In the genomic region with DNA sequence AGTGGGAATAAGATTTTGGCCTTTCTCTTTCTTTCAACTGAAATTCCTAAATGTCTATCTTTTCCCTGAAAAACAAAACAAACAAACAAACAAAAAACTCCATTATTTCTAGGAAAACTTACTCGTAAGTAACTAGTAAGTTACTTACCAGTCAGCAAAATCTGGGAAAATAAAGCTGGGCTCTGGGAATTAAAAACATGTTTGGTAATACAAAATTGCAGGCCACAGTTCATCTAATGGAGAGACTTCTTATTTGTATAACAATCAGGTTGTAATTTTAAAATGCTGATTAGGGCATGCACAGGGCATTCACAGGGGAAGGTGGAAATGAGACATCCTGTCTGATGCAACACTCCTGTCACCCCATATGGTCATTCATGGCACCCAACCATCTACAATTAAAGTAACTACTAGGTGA, we compare ENCODE assay signal across 12 cellular contexts. TPM values are rescaled to one million over a fixed set of nuclear protein-coding genes. Genes with fewer than 3 reads are reported as not detected.
A peak's percentile ranks its signal among the peaks of the same experiment; 100 is the strongest.
DNase-seq lines count a peak whose midpoint lies in the region; ATAC-seq, FAIRE-seq and TF ChIP-seq lines count a peak whose summit lies in the region.
"Had no signal": no experiment of that assay in that cellular context is flagged by ENCODE, and none has a peak within 500 bp of the region (broad histone marks: within the 10 kb centered on the region; RNA-seq: fewer than 3 reads in every experiment).

No MANE protein-coding gene starts in this region.

- no peak overlapping the region for H2BK12ac ChIP-seq in neuronal stem cell (ENCODE audit: low read length)

- H2AFZ ChIP-seq in Loucy (ENCODE audit: low read length) = 0 out of 2 replicates have a peak overlapping the region, but pooled peaks have one; percentile 3
- H2AFZ ChIP-seq in neuronal stem cell (ENCODE audit: low read length) = peak overlapping the region; percentile 43

- H4K91ac ChIP-seq in neuronal stem cell (ENCODE audit: low read depth, low read length, poor library complexity) = no peak overlapping the region

- H3K27ac ChIP-seq in neuronal stem cell (replicated peaks; ENCODE audit: low read length) (no peak overlapping the region), caudate nucleus (ENCODE audit: low read depth, low read length) (no peak overlapping the region)
- H3K27ac ChIP-seq: SJSA1 had no signal

- H3K4me3 Mint-ChIP-seq in activated T-cell treated with anti-CD3 and anti-CD28 coated beads, Interleukin-2, amount 50 U/mL, for 4 hours = peak overlapping the region; percentile 37
- H3K4me3 Mint-ChIP-seq in activated T-helper 17 cell treated with anti-CD3 and anti-CD28 coated beads, Interleukin-2, amount 50 U/mL, for 72 hours = peak overlapping the region; percentile 80

- H3K36me3 ChIP-seq in Loucy (ENCODE audit: insufficient read depth, low read length) (no peaks in the 10 kb centered on the region), neuronal stem cell (replicated peaks in 1 of 2; ENCODE audit: control insufficient read depth in 2 of 2, insufficient read depth in 2 of 2, low read length in 2 of 2) (no peaks in the 10 kb centered on the region)
- H3K36me3 ChIP-seq: lower lobe of right lung, SJSA1 had no signal

- H3K18ac ChIP-seq in neuronal stem cell (ENCODE audit: low read length) = no peak overlapping the region

- H3K27ac Mint-ChIP-seq in activated T-helper 17 cell treated with anti-CD3 and anti-CD28 coated beads, Interleukin-2, amount 50 U/mL, for 72 hours = peak overlapping the region; percentile 86

- H3K27me3 ChIP-seq in Loucy (ENCODE audit: insufficient read depth, low read length, poor library complexity, severe bottlenecking) (no peaks in the 10 kb centered on the region), neuronal stem cell (ENCODE audit: control insufficient read depth in 3 of 3, insufficient read depth in 3 of 3, low read depth in 1 of 3, low read length in 3 of 3) (peaks cover 0 to 9% (median 2%) of the 10 kb centered on the region in 3 experiments)

- WGBS in neuronal stem cell (ENCODE audit: extremely low coverage in 2 of 2, insufficient read length in 2 of 2, insufficient replicate concordance in 1 of 2), 2 donors = no CpG with 5 or more reads among the region's 1 CpG

- FAIRE-seq in HTR-8/SVneo (lab: Jason Lieb, UNC) = no peak

- no peak overlapping the region for H3K23ac ChIP-seq in neuronal stem cell (ENCODE audit: low read depth, low read length, poor library complexity)

- no peaks in the 10 kb centered on the region for H3K27me3 Mint-ChIP-seq in activated T-cell treated with anti-CD3 and anti-CD28 coated beads, Interleukin-2, amount 50 U/mL, for 4 hours (ENCODE audit: low read depth)
- H3K27me3 Mint-ChIP-seq in activated T-helper 17 cell treated with anti-CD3 and anti-CD28 coated beads, Interleukin-2, amount 50 U/mL, for 72 hours = no peaks in the 10 kb centered on the region

- H3K9me3 ChIP-seq in Loucy (ENCODE audit: insufficient read depth, low read depth, low read length) (no peaks in the 10 kb centered on the region), neuronal stem cell (replicated peaks in 1 of 2; ENCODE audit: control insufficient read depth in 2 of 2, insufficient read depth in 1 of 2, low read depth in 1 of 2, low read length in 2 of 2) (no peaks in the 10 kb centered on the region)
- H3K9me3 ChIP-seq: lower lobe of right lung, SJSA1 had no signal

- peaks cover 41% of the 10 kb centered on the region for H3K4me1 ChIP-seq in Loucy (ENCODE audit: insufficient read depth, low read length, poor library complexity, severe bottlenecking)
- peaks cover 6 to 15% of the 10 kb centered on the region in 2 donors for H3K4me1 ChIP-seq in neuronal stem cell (ENCODE audit: control insufficient read depth in 2 of 2, insufficient read depth in 1 of 2, low read depth in 1 of 2, low read length in 2 of 2)

- H3K9ac ChIP-seq in Loucy (ENCODE audit: low read depth, low read length, poor library complexity, severe bottlenecking) (peak overlapping the region; percentile 50), neuronal stem cell (ENCODE audit: low read depth, low read length, poor library complexity) (no peak overlapping the region)

- H3K9me2 ChIP-seq in Loucy (replicated peaks; ENCODE audit: low read depth, low read length) = no peaks in the 10 kb centered on the region

- H4K20me1 ChIP-seq in Loucy (ENCODE audit: insufficient read depth, low read length, poor library complexity, severe bottlenecking) = no peaks in the 10 kb centered on the region

- no peak overlapping the region for H4K8ac ChIP-seq in neuronal stem cell (ENCODE audit: low read depth, low read length)

- no peaks in the 10 kb centered on the region for H3K9me3 Mint-ChIP-seq in activated T-cell treated with anti-CD3 and anti-CD28 coated beads, Interleukin-2, amount 50 U/mL, for 4 hours
- H3K9me3 Mint-ChIP-seq in activated T-helper 17 cell treated with anti-CD3 and anti-CD28 coated beads, Interleukin-2, amount 50 U/mL, for 72 hours = no peaks in the 10 kb centered on the region

- peak overlapping the region; percentile 18 for H3K4me3 ChIP-seq in Loucy (ENCODE audit: low read length, poor library complexity, severe bottlenecking)
- H3K4me3 ChIP-seq in neuronal stem cell (ENCODE audit: low read length in 2 of 2) = no peak overlapping the region
- H3K4me3 ChIP-seq: lower lobe of right lung, SJSA1 had no signal

- TF ChIP-seq CTCF in Loucy (conservative IDR thresholded peaks at IDR 0.05; ENCODE audit: low read length) (no peak), omental fat pad (IDR thresholded peaks at IDR 0.05) (no peak)

- peaks cover 55% of the 10 kb centered on the region for H3K4me1 Mint-ChIP-seq in activated T-cell treated with anti-CD3 and anti-CD28 coated beads, Interleukin-2, amount 50 U/mL, for 4 hours (ENCODE audit: low read depth)
- H3K4me1 Mint-ChIP-seq in activated T-helper 17 cell treated with anti-CD3 and anti-CD28 coated beads, Interleukin-2, amount 50 U/mL, for 72 hours = peaks cover 38% of the 10 kb centered on the region

- H3K14ac ChIP-seq in neuronal stem cell (ENCODE audit: low read length) = no peak overlapping the region

- no peak overlapping the region for H2AK5ac ChIP-seq in neuronal stem cell (ENCODE audit: low read depth, low read length)

- H3K79me2 ChIP-seq in Loucy (ENCODE audit: insufficient read depth, low read length) = peaks cover 9% of the 10 kb centered on the region; the same call in 1 of the 2 replicates

- no peak overlapping the region for H2BK120ac ChIP-seq in neuronal stem cell (ENCODE audit: low read depth, low read length)

- no peak for ATAC-seq in activated T-cell treated with anti-CD3 and anti-CD28 coated beads, Interleukin-2, amount 50 U/mL, for 4 hours
- no peak for ATAC-seq in activated T-helper 17 cell treated with anti-CD3 and anti-CD28 coated beads, Interleukin-2, amount 50 U/mL, for 72 hours (replicated peaks)
- ATAC-seq in omental fat pad (ENCODE audit: low FRiP score) = no peak
- ATAC-seq: lower lobe of right lung had no signal

- H3K4me2 ChIP-seq in Loucy (ENCODE audit: low read depth, low read length, poor library complexity, severe bottlenecking) (peak overlapping the region; percentile 46), neuronal stem cell (ENCODE audit: insufficient read depth, low read length, poor library complexity, severe bottlenecking) (no peak overlapping the region)

- H3F3A ChIP-seq in Loucy (ENCODE audit: low read depth) = no peaks in the 10 kb centered on the region

- H3K79me1 ChIP-seq in neuronal stem cell (ENCODE audit: low read depth, low read length) = no peaks in the 10 kb centered on the region

- H2BK5ac ChIP-seq in neuronal stem cell (ENCODE audit: low read length) = no peak overlapping the region

- H2BK15ac ChIP-seq in neuronal stem cell (ENCODE audit: low read length) = no peak overlapping the region

- H3K4ac ChIP-seq in neuronal stem cell (ENCODE audit: low read length) = no peak overlapping the region

- no peak for DNase-seq in activated T-cell treated with anti-CD3 and anti-CD28 coated beads, Interleukin-2, amount 50 U/mL, for 4 hours
- DNase-seq in activated T-cell treated with anti-CD3 and anti-CD28 coated beads for 4 hours (no peak), neuronal stem cell (ENCODE audit: low spot score) (no peak), caudate nucleus (lab: John Stamatoyannopoulos, UW) (no peak), omental fat pad (ENCODE audit: low spot score) (no peak), HTR-8/SVneo (ENCODE audit: insufficient read length, low spot score) (no peak)
- DNase-seq: lower lobe of right lung, posterior cingulate gyrus, trophoblast cell had no signal

- no peaks in the 10 kb centered on the region for H3K36me3 Mint-ChIP-seq in activated T-cell treated with anti-CD3 and anti-CD28 coated beads, Interleukin-2, amount 50 U/mL, for 4 hours (ENCODE audit: insufficient read depth)
- no peaks in the 10 kb centered on the region for H3K36me3 Mint-ChIP-seq in activated T-helper 17 cell treated with anti-CD3 and anti-CD28 coated beads, Interleukin-2, amount 50 U/mL, for 72 hours (ENCODE audit: low read depth)

RNA-seq across cellular contexts. Expression of a gene that starts 3.8 kb away (rescaled TPM):
- total RNA-seq in activated T-cell treated with anti-CD3 and anti-CD28 coated beads, Interleukin-2, amount 50 U/mL, for 4 hours = 1 to 10 TPM; 2.9 to 6.4 (median 3.9) TPM
- 10 to 100 TPM in 1 of 2 donors, 1 to 10 TPM in 1; 8.6 to 25.6 TPM for total RNA-seq in activated T-helper 17 cell treated with anti-CD3 and anti-CD28 coated beads, Interleukin-2, amount 50 U/mL, for 72 hours
- polyA plus RNA-seq in neuronal stem cell (2013, experiment 1 of 2) = 16.5 TPM
- polyA plus RNA-seq in neuronal stem cell (2013, experiment 2 of 2) = 15.9 TPM
- total RNA-seq in omental fat pad = 100 to 1,000 TPM in 1 of 4 donors, 10 to 100 TPM in 3; 50.1 to 101 (median 60.2) TPM

RNA-seq across cellular contexts. Expression of a gene that starts 51.1 kb away (rescaled TPM):
- total RNA-seq in activated T-cell treated with anti-CD3 and anti-CD28 coated beads, Interleukin-2, amount 50 U/mL, for 4 hours = 100 to 1,000 TPM; 133 to 167 (median 134) TPM
- 100 to 1,000 TPM; 175 to 186 TPM for total RNA-seq in activated T-helper 17 cell treated with anti-CD3 and anti-CD28 coated beads, Interleukin-2, amount 50 U/mL, for 72 hours
- polyA plus RNA-seq in neuronal stem cell (2013, experiment 1 of 2) = 90.5 TPM
- 93.4 TPM for polyA plus RNA-seq in neuronal stem cell (2013, experiment 2 of 2)
- 100 to 1,000 TPM; 352 to 561 (median 476) TPM for total RNA-seq in omental fat pad
